ENCODE assay signal across 8 cellular contexts in genomic region chr18:59885579-59886163, GRCh38. TPM values are rescaled to one million over a fixed set of nuclear protein-coding genes. Genes with fewer than 3 reads are reported as not detected.
DNase-seq lines count a peak whose midpoint lies in the region; ATAC-seq, FAIRE-seq and TF ChIP-seq lines count a peak whose summit lies in the region.

No MANE protein-coding gene starts in this region.

- TF ChIP-seq POLR2A in GM12892 (IDR thresholded peaks at IDR 0.05; ENCODE audit: low read depth, low read length) = peak; percentile 25; the same call in 1 of the 2 replicates

- H3K9me3 Mint-ChIP-seq in progenitor cell of endocrine pancreas (ENCODE audit: low read depth) = no peaks in the 10 kb centered on the region

- DNase-seq in GM12892 (ENCODE audit: insufficient read length) = no peak
- DNase-seq in LHCN-M2 (ENCODE audit: low read depth) = peak; percentile 87
- DNase-seq in activated naive CD4-positive, alpha-beta T cell treated with anti-CD3 and anti-CD28 coated beads, Interleukin-2, amount 50 U/mL, for 16 hours = peak; percentile 22
- no peak for DNase-seq in progenitor cell of endocrine pancreas (ENCODE audit: low spot score, unreplicated experiment)
- DNase-seq in cerebellum (ENCODE audit: low spot score) = no peak
- DNase-seq in effector CD8-positive, alpha-beta T cell (lab: John Stamatoyannopoulos, UW) = no peak
- no peak for DNase-seq in ureter (ENCODE audit: low spot score)

- peak; percentile 82 for FAIRE-seq in GM12892 (lab: Jason Lieb, UNC)

- no peak overlapping the region for H3K4me3 Mint-ChIP-seq in progenitor cell of endocrine pancreas (ENCODE audit: low read depth)

- peak; percentile 75 for ATAC-seq in GM21786 (IDR thresholded peaks at IDR 0.05; ENCODE audit: unreplicated experiment)

- no peaks in the 10 kb centered on the region for H3K27me3 Mint-ChIP-seq in progenitor cell of endocrine pancreas

- no peaks in the 10 kb centered on the region for H3K36me3 Mint-ChIP-seq in progenitor cell of endocrine pancreas (ENCODE audit: insufficient read depth)

- H3K4me1 Mint-ChIP-seq in progenitor cell of endocrine pancreas (ENCODE audit: low read depth) = peaks cover 12% of the 10 kb centered on the region

- no peak for TF ChIP-seq CTCF in progenitor cell of endocrine pancreas (IDR thresholded peaks at IDR 0.05; ENCODE audit: unreplicated experiment)

- H3K27ac Mint-ChIP-seq in progenitor cell of endocrine pancreas = peak overlapping the region; percentile 45

RNA-seq across cellular contexts. Expression of gene PMAIP1, which starts 14.1 kb away (rescaled TPM):
- polyA plus RNA-seq in GM12892 (2012; ENCODE audit: missing spikeins) = 133 TPM
- 15.7 and 20.3 TPM in 2 replicates for total RNA-seq in LHCN-M2 (2014; rRNA removed)
- polyA plus RNA-seq in LHCN-M2 (2012) = 2.2 TPM
- 4.6 and 4.9 TPM in 2 replicates for total RNA-seq in progenitor cell of endocrine pancreas
- total RNA-seq in cerebellum = 2.4 TPM
- total RNA-seq in ureter = 4.9 TPM

Comparison
In these comparisons a context has a peak if more than half of its experiments do, and no peak if none do; other contexts are left out.
1. DNase-seq: peak in LHCN-M2 (single experiment) and activated naive CD4-positive, alpha-beta T cell treated with anti-CD3 and anti-CD28 coated beads, Interleukin-2, amount 50 U/mL, for 16 hours (single experiment); none in GM12892 (single experiment), progenitor cell of endocrine pancreas (single experiment), cerebellum (single experiment), effector CD8-positive, alpha-beta T cell (single experiment) and ureter (single experiment).